Comparison of ENCODE assay signal across 23 cellular contexts in genomic region chrX:111035256-111035655, GRCh38.
"Had no signal": no experiment of that assay in that cellular context is flagged by ENCODE, and none has a peak within 500 bp of the region (broad histone marks: within the 10 kb centered on the region; RNA-seq: fewer than 3 reads in every experiment).

No MANE protein-coding gene starts in this region.

- H3K27ac ChIP-seq: body of pancreas, esophagus muscularis mucosa, foreskin keratinocyte, heart left ventricle, parathyroid adenoma, psoas muscle, right atrium auricular region, spleen, suprapubic skin, tibial artery had no signal

- H3K9ac ChIP-seq: parathyroid adenoma had no signal

- H3K27me3 ChIP-seq: body of pancreas, esophagus muscularis mucosa, foreskin keratinocyte, right atrium auricular region, suprapubic skin, tibial artery had no signal

- H3K4me1 ChIP-seq: body of pancreas, esophagus muscularis mucosa, foreskin keratinocyte, heart left ventricle, parathyroid adenoma, psoas muscle, right atrium auricular region, spleen, suprapubic skin, tibial artery had no signal

- H3K79me2 ChIP-seq: parathyroid adenoma had no signal

- DNase-seq: activated B cell treated with CpG ODN at 0.5 μM for 24 hours; activated CD4-positive, alpha-beta T cell treated with anti-CD3 and anti-CD28 coated beads, Interleukin-2, amount 50 U/mL, for 1 hour; activated CD8-positive, alpha-beta T cell treated with anti-CD3 and anti-CD28 coated beads for 36 hours; activated T-cell treated with anti-CD3 and anti-CD28 coated beads, Interleukin-2, amount 50 U/mL, for 48 hours; body of pancreas; dermis blood vessel endothelial cell; effector CD4-positive, alpha-beta T cell; foreskin keratinocyte; heart left ventricle; hypothalamus; immature natural killer cell; kidney; midbrain; naive thymus-derived CD8-positive, alpha-beta T cell; occipital lobe; psoas muscle; spleen; stimulated activated naive CD4-positive, alpha-beta T cell; tibial artery had no signal

- H2AFZ ChIP-seq: parathyroid adenoma had no signal

- H3K36me3 ChIP-seq: esophagus muscularis mucosa, heart left ventricle, right atrium auricular region, spleen, suprapubic skin, tibial artery had no signal

- H3K4me3 ChIP-seq: body of pancreas, esophagus muscularis mucosa, heart left ventricle, psoas muscle, right atrium auricular region, spleen, suprapubic skin, tibial artery had no signal

- H3K9me3 ChIP-seq: body of pancreas, esophagus muscularis mucosa, heart left ventricle, psoas muscle, right atrium auricular region, spleen, suprapubic skin, tibial artery had no signal
